19 cellular contexts compared by ENCODE assay signal in the genomic region with DNA sequence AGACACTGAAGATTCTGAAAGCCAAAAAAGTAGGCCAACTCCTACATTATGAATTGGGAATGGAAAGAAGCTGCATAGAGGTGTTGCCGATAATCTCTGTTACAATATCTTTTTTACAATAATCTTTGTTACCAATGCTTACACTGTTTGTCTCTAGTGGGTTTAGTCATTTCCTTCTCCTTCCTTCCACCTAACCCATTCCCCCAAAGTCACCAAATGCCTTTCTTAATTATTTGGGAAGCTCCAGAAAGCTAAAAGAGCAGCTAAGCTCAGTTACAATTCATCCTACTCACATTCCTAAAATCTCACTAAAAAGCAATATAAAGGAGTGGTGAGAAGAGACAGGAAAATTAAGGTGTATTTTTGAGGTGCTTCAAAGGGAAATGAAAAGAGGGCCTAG.
"Had no signal": no experiment of that assay in that cellular context is flagged by ENCODE, and none has a peak within 500 bp of the region (broad histone marks: within the 10 kb centered on the region; RNA-seq: fewer than 3 reads in every experiment).

No MANE protein-coding gene starts in this region.

- H3K27me3 Mint-ChIP-seq: activated CD4-positive, alpha-beta T cell treated with anti-CD3 and anti-CD28 coated beads for 36 hours; naive thymus-derived CD4-positive, alpha-beta T cell; stimulated activated memory B cell treated with anti-CD40 and anti-IgM and Interleukin-4, amounts not matched to agents 10 μg/mL and 1 μg/mL and 100 μg/mL, for 72 hours; type B pancreatic cell had no signal

- H3K27ac ChIP-seq: body of pancreas, lower lobe of right lung, parathyroid adenoma, testis had no signal

- H3K4me3 Mint-ChIP-seq: activated CD4-positive, alpha-beta T cell treated with anti-CD3 and anti-CD28 coated beads for 36 hours; naive thymus-derived CD4-positive, alpha-beta T cell; stimulated activated memory B cell treated with anti-CD40 and anti-IgM and Interleukin-4, amounts not matched to agents 10 μg/mL and 1 μg/mL and 100 μg/mL, for 72 hours; T-helper 2 cell treated with Interferon-gamma antibody and Interleukin-4, amounts not matched to agents 5 μg/mL and 100 μg/mL, for 36 hours; type B pancreatic cell had no signal

- DNase-seq: activated CD4-positive, alpha-beta T cell treated with anti-CD3 and anti-CD28 coated beads for 36 hours; activated CD4-positive, alpha-beta T cell treated with anti-CD3 and anti-CD28 coated beads, Interleukin-2, amount 50 U/mL, for 48 hours; activated gamma-delta T cell treated with Interleukin-2 at 50 U/mL for 16 hours; amniotic stem cell; body of pancreas; hypothalamus; islet precursor cell; lower lobe of right lung; naive thymus-derived CD4-positive, alpha-beta T cell; stimulated activated CD4-positive, alpha-beta T cell treated with anti-CD3 and anti-CD28 coated beads, Interleukin-4, amount 100 ng/mL, for 24 hours; testis had no signal

- ATAC-seq: activated CD4-positive, alpha-beta T cell treated with anti-CD3 and anti-CD28 coated beads for 36 hours; activated naive CD4-positive, alpha-beta T cell treated with anti-CD3 and anti-CD28 coated beads, Interleukin-2, amount 50 U/mL, for 72 hours; body of pancreas; lower lobe of right lung; naive thymus-derived CD4-positive, alpha-beta T cell; sciatic nerve; stimulated activated memory B cell treated with anti-CD40 and anti-IgM and Interleukin-4, amounts not matched to agents 10 μg/mL and 1 μg/mL and 100 μg/mL, for 72 hours had no signal

- H3K4me1 ChIP-seq: body of pancreas, parathyroid adenoma, testis had no signal

- FAIRE-seq: frontal cortex, TTC549 had no signal

- H3K9me3 Mint-ChIP-seq: activated naive CD4-positive, alpha-beta T cell treated with anti-CD3 and anti-CD28 coated beads, Interleukin-2, amount 50 U/mL, for 72 hours; naive thymus-derived CD4-positive, alpha-beta T cell; stimulated activated memory B cell treated with anti-CD40 and anti-IgM and Interleukin-4, amounts not matched to agents 10 μg/mL and 1 μg/mL and 100 μg/mL, for 72 hours; T-helper 2 cell treated with Interferon-gamma antibody and Interleukin-4, amounts not matched to agents 5 μg/mL and 100 μg/mL, for 36 hours; type B pancreatic cell had no signal

- H3K79me2 ChIP-seq: parathyroid adenoma had no signal

- H3K9ac ChIP-seq: parathyroid adenoma had no signal

- H3K27ac Mint-ChIP-seq: activated CD4-positive, alpha-beta T cell treated with anti-CD3 and anti-CD28 coated beads for 36 hours; naive thymus-derived CD4-positive, alpha-beta T cell; stimulated activated memory B cell treated with anti-CD40 and anti-IgM and Interleukin-4, amounts not matched to agents 10 μg/mL and 1 μg/mL and 100 μg/mL, for 72 hours; T-helper 2 cell treated with Interferon-gamma antibody and Interleukin-4, amounts not matched to agents 5 μg/mL and 100 μg/mL, for 36 hours; type B pancreatic cell had no signal

- H3K27me3 ChIP-seq: body of pancreas, testis had no signal

- H3K9me3 ChIP-seq: body of pancreas, lower lobe of right lung, testis had no signal

- H3K4me1 Mint-ChIP-seq: activated CD4-positive, alpha-beta T cell treated with anti-CD3 and anti-CD28 coated beads for 36 hours; stimulated activated memory B cell treated with anti-CD40 and anti-IgM and Interleukin-4, amounts not matched to agents 10 μg/mL and 1 μg/mL and 100 μg/mL, for 72 hours had no signal

- H3K36me3 Mint-ChIP-seq: activated naive CD4-positive, alpha-beta T cell treated with anti-CD3 and anti-CD28 coated beads, Interleukin-2, amount 50 U/mL, for 72 hours had no signal

- H2AFZ ChIP-seq: parathyroid adenoma had no signal

- H3K4me3 ChIP-seq: body of pancreas, lower lobe of right lung, testis had no signal
